Comparison of ENCODE assay signal across 8 cellular contexts in genomic region chr11:125593113-125593761, GRCh38. TPM values are rescaled to one million over a fixed set of nuclear protein-coding genes. Genes with fewer than 3 reads are reported as not detected.
DNase-seq lines count a peak whose midpoint lies in the region; ATAC-seq and TF ChIP-seq lines count a peak whose summit lies in the region.

No MANE protein-coding gene starts in this region.

- H3K27me3 ChIP-seq in HUES6 (ENCODE audit: control insufficient read depth, insufficient read depth, low read length) (no peaks in the 10 kb centered on the region), foreskin keratinocyte (no peaks in the 10 kb centered on the region), ovary (no peaks in the 10 kb centered on the region)

- 0 to 1% (median 0%) methylated on average over 18 of the region's 18 CpGs for WGBS in ovary, 3 donors

- peak overlapping the region; percentile 95 for H3K4me3 ChIP-seq in HUES6 (ENCODE audit: low read depth, low read length)
- peak overlapping the region; percentile 85 for H3K4me3 ChIP-seq in ovary

- peak overlapping the region; percentile 91 for H3K9ac ChIP-seq in HUES6 (ENCODE audit: low read length)

- H3K4me1 ChIP-seq in HUES6 (ENCODE audit: control insufficient read depth, insufficient read depth, low read length) (no peaks in the 10 kb centered on the region), foreskin keratinocyte (peaks cover 3% of the 10 kb centered on the region), ovary (ENCODE audit: insufficient read depth) (peaks cover 6% of the 10 kb centered on the region)

- peaks cover 27% of the 10 kb centered on the region for H3K36me3 ChIP-seq in HUES6 (ENCODE audit: control insufficient read depth, insufficient read depth, low read length)
- no peaks in the 10 kb centered on the region for H3K36me3 ChIP-seq in ovary

- no peak for TF ChIP-seq EP300 in ovary (IDR thresholded peaks at IDR 0.05)

- H3K27ac ChIP-seq in HUES6 (ENCODE audit: low read depth, low read length) (no peak overlapping the region), VCaP (peak overlapping the region; percentile 95), foreskin keratinocyte (peak overlapping the region; percentile 79), ovary (peak overlapping the region; percentile 63 to 64)

- no peak for TF ChIP-seq POLR2A in ovary (IDR thresholded peaks at IDR 0.05)

- intact Hi-C loops in ovary (cut with DNase I): no loop called here

- DNase-seq in ELR (ENCODE audit: low read depth) (peak; percentile 74), foreskin keratinocyte (peak in 1 of 2 donors; percentile 39), ovary (no peak), SKM-1 (lab: John Stamatoyannopoulos, UW; ENCODE audit: unreplicated experiment) (no peak), GM10266 (ENCODE audit: extremely low spot score) (no peak)

- no peaks in the 10 kb centered on the region for H3K9me3 ChIP-seq in HUES6 (ENCODE audit: control insufficient read depth, insufficient read depth, low read depth, low read length)
- no peaks in the 10 kb centered on the region for H3K9me3 ChIP-seq in ovary

- no peak for TF ChIP-seq CTCF in VCaP (conservative IDR thresholded peaks at IDR 0.05)
- TF ChIP-seq CTCF in foreskin keratinocyte (conservative IDR thresholded peaks at IDR 0.05): no peak
- no peak for TF ChIP-seq CTCF in ovary (IDR thresholded peaks at IDR 0.05)
- TF ChIP-seq CTCF in GM10266 (IDR thresholded peaks at IDR 0.05; ENCODE audit: control insufficient read depth, insufficient read depth, low read depth, missing control alignments): no peak

- ATAC-seq in foreskin keratinocyte: peak; percentile 19
- no peak for ATAC-seq in GM21528 (IDR thresholded peaks at IDR 0.05; ENCODE audit: low FRiP score, unreplicated experiment)

RNA-seq across cellular contexts. Expression of gene STT3A, which starts 0.6 kb away (rescaled TPM):
- total RNA-seq in foreskin keratinocyte (171 and 189 TPM in 2 replicates), ovary (100 to 1,000 TPM in 5 of 7 donors, 10 to 100 TPM in 2; 51.9 to 161 (median 135) TPM)
- polyA plus RNA-seq in foreskin keratinocyte (103 and 113 TPM in 2 replicates), ovary (100 to 1,000 TPM in 1 of 2 donors, 10 to 100 TPM in 1; 69.8 to 239 TPM)

RNA-seq across cellular contexts. Expression of gene EI24, which starts 24.0 kb away (rescaled TPM):
- total RNA-seq in foreskin keratinocyte (179 and 183 TPM in 2 replicates), ovary (10 to 100 TPM; 44.9 to 58.4 (median 53.4) TPM)
- polyA plus RNA-seq in foreskin keratinocyte (128 and 163 TPM in 2 replicates), ovary (100 to 1,000 TPM in 1 of 2 donors, 10 to 100 TPM in 1; 48.4 to 149 TPM)

RNA-seq across cellular contexts. Expression of gene CHEK1, which starts 31.7 kb away (rescaled TPM):
- total RNA-seq in foreskin keratinocyte: 56.8 and 61.0 TPM in 2 replicates
- 26.3 and 32.9 TPM in 2 replicates for polyA plus RNA-seq in foreskin keratinocyte
- 1 to 10 TPM in 4 of 7 donors, under 1 TPM in 3; 0.24 to 3.2 (median 1.1) TPM for total RNA-seq in ovary
- 1 to 10 TPM; 1.5 to 3.5 TPM for polyA plus RNA-seq in ovary

Comparison
In these comparisons a context has a peak if more than half of its experiments do, and no peak if none do; other contexts are left out.
1. RNA of gene CHEK1, which starts 31.7 kb away (total RNA-seq): 56.8 to 61.0 TPM in foreskin keratinocyte; 0.24 to 3.2 TPM in ovary; every median in the first group is over 10 times any median in the second.